In genomic region chr6:40806479-40806878, GRCh38 we compare ENCODE assay signal across 27 cellular contexts.
DNase-seq lines count a peak whose midpoint lies in the region; ATAC-seq and TF ChIP-seq lines count a peak whose summit lies in the region.
"Had no signal": no experiment of that assay in that cellular context is flagged by ENCODE, and none has a peak within 500 bp of the region (broad histone marks: within the 10 kb centered on the region; RNA-seq: fewer than 3 reads in every experiment).

No MANE protein-coding gene starts in this region.

- peak overlapping the region; percentile 5 for H3K27ac Mint-ChIP-seq in glutamatergic neuron (ENCODE audit: unreplicated experiment)
- H3K27ac Mint-ChIP-seq: activated CD4-positive, alpha-beta T cell treated with anti-CD3 and anti-CD28 coated beads, Interleukin-2, amount 10 ng/mL, durations not matched to agents 24 days and 14 days; stimulated activated effector memory CD8-positive, alpha-beta T cell treated with anti-CD3 and anti-CD28 coated beads, Interleukin-12 subunit alpha, Interleukin-12 subunit beta, amount 100 ng/mL, for 72 hours; T-helper 2 cell treated with Interferon-gamma antibody and Interleukin-4, amounts not matched to agents 5 μg/mL and 100 μg/mL, for 36 hours had no signal

- no peaks in the 10 kb centered on the region for H3K36me3 Mint-ChIP-seq in glutamatergic neuron (ENCODE audit: unreplicated experiment)
- H3K36me3 Mint-ChIP-seq: stimulated activated effector memory CD8-positive, alpha-beta T cell treated with anti-CD3 and anti-CD28 coated beads, Interleukin-12 subunit alpha, Interleukin-12 subunit beta, amount 100 ng/mL, for 72 hours had no signal

- H3K27me3 Mint-ChIP-seq in glutamatergic neuron (ENCODE audit: unreplicated experiment), result peaks cover under 1% of the 10 kb centered on the region

- H3K4me1 Mint-ChIP-seq in glutamatergic neuron (ENCODE audit: low read depth, unreplicated experiment), result peaks cover 2% of the 10 kb centered on the region

- no peak overlapping the region for H3K4me3 ChIP-seq in AG10803 (ENCODE audit: low read length)
- H3K4me3 ChIP-seq: dorsolateral prefrontal cortex had no signal

- DNase-seq in AG10803 (ENCODE audit: low read depth) (peak; percentile 3), ELR (ENCODE audit: low read depth) (peak; percentile 18), glutamatergic neuron (no peak), SW480 (ENCODE audit: low spot score) (no peak), kidney glomerular epithelial cell (lab: John Stamatoyannopoulos, UW) (no peak), SIG-M5 (lab: John Stamatoyannopoulos, UW) (no peak), HCEC 1CT (no peak)
- DNase-seq: ACHN; activated CD4-positive, alpha-beta T cell treated with anti-CD3 and anti-CD28 coated beads, Interleukin-2, amount 10 ng/mL, durations not matched to agents 24 days and 14 days; activated naive CD4-positive, alpha-beta T cell; activated T-cell treated with anti-CD3 and anti-CD28 coated beads, Interleukin-2, amount 50 U/mL, for 48 hours; cerebellar nuclear complex; dorsolateral prefrontal cortex; head of caudate nucleus; IMR-90; left cardiac atrium; mesendoderm; NCI-H1417 treated with DMSO at 0.1 percent for 48 hours; NCI-H2081 treated with DMSO at 0.1 percent for 48 hours; NCI-H446 treated with DMSO at 0.1 percent for 48 hours; posterior cingulate gyrus; stimulated activated CD4-positive, alpha-beta T cell treated with anti-CD3 and anti-CD28 coated beads, Interleukin-4, amount 100 ng/mL, for 24 hours; WERI-Rb-1 had no signal

- H3K4me3 Mint-ChIP-seq in glutamatergic neuron (ENCODE audit: unreplicated experiment), result no peak overlapping the region
- H3K4me3 Mint-ChIP-seq: activated CD4-positive, alpha-beta T cell treated with anti-CD3 and anti-CD28 coated beads, Interleukin-2, amount 10 ng/mL, durations not matched to agents 24 days and 14 days; stimulated activated effector memory CD8-positive, alpha-beta T cell treated with anti-CD3 and anti-CD28 coated beads, Interleukin-12 subunit alpha, Interleukin-12 subunit beta, amount 100 ng/mL, for 72 hours; T-helper 2 cell treated with Interferon-gamma antibody and Interleukin-4, amounts not matched to agents 5 μg/mL and 100 μg/mL, for 36 hours had no signal

- ATAC-seq in SK-N-SH treated with all-trans-retinoic acid at 6 μM for 48 hours, result peak; percentile 42; the same call in 2 of the 3 replicates
- ATAC-seq: sciatic nerve; stimulated activated effector memory CD8-positive, alpha-beta T cell treated with anti-CD3 and anti-CD28 coated beads, Interleukin-12 subunit alpha, Interleukin-12 subunit beta, amount 100 ng/mL, for 72 hours had no signal

- TF ChIP-seq CTCF in AG10803 (conservative IDR thresholded peaks at IDR 0.05; ENCODE audit: low read length) (no peak), glutamatergic neuron (IDR thresholded peaks at IDR 0.05; ENCODE audit: partially characterized antibody, unreplicated experiment) (no peak)

- H3K9me3 Mint-ChIP-seq in glutamatergic neuron (ENCODE audit: unreplicated experiment), result no peaks in the 10 kb centered on the region
- H3K9me3 Mint-ChIP-seq: activated CD4-positive, alpha-beta T cell treated with anti-CD3 and anti-CD28 coated beads, Interleukin-2, amount 10 ng/mL, durations not matched to agents 24 days and 14 days; stimulated activated effector memory CD8-positive, alpha-beta T cell treated with anti-CD3 and anti-CD28 coated beads, Interleukin-12 subunit alpha, Interleukin-12 subunit beta, amount 100 ng/mL, for 72 hours; T-helper 2 cell treated with Interferon-gamma antibody and Interleukin-4, amounts not matched to agents 5 μg/mL and 100 μg/mL, for 36 hours had no signal

TF ChIP-seq in SK-N-SH treated with all-trans-retinoic acid at 6 μM for 48 hours, 23 proteins besides CTCF, POLR2A, EP300 and RAD21:
- no peak for TF ChIP-seq CSRNP3 (CRISPR knock-in tag; IDR thresholded peaks at IDR 0.05)
- TF ChIP-seq BACH2 (CRISPR knock-in tag; IDR thresholded peaks at IDR 0.05; ENCODE audit: borderline replicate concordance), result no peak
- no peak for TF ChIP-seq CREB5 (CRISPR knock-in tag; IDR thresholded peaks at IDR 0.05; ENCODE audit: low read depth)
- TF ChIP-seq TCF4 (CRISPR knock-in tag; IDR thresholded peaks at IDR 0.05; ENCODE audit: borderline replicate concordance), result no peak
- TF ChIP-seq OSR1 (CRISPR knock-in tag; IDR thresholded peaks at IDR 0.05), result no peak

Comparison
In these comparisons a context has a peak if more than half of its experiments do, and no peak if none do; other contexts are left out.
1. DNase-seq: peak in AG10803 (single experiment) and ELR (single experiment); none in glutamatergic neuron (single experiment), SW480 (single experiment), kidney glomerular epithelial cell (single experiment), SIG-M5 (single experiment) and HCEC 1CT (single experiment).